ENCODE assay signal across 16 cellular contexts in the genomic region with DNA sequence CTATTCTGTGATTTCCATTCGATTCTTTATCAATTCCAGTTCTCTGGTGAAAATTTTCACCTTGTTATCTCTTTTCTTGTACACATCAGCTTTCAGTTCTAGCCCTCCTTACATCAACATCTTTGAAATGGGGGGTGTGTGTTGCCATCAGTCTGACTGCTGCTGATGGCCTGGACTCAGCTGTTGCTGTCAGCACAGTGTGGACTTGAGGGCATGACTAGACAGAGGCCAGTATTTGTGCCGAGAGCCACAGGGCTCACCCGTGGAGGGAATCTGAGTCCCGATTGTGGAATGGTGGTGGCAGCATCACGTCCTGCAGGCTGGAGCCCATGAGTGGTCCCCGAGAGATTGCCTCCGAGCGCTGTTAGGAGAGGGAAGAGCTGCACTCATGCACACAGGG.
DNase-seq lines count a peak whose midpoint lies in the region; ATAC-seq and TF ChIP-seq lines count a peak whose summit lies in the region.
"Had no signal": no experiment of that assay in that cellular context is flagged by ENCODE, and none has a peak within 500 bp of the region (broad histone marks: within the 10 kb centered on the region; RNA-seq: fewer than 3 reads in every experiment).

No MANE protein-coding gene starts in this region.

- no peaks in the 10 kb centered on the region for H3K27me3 Mint-ChIP-seq in activated CD4-positive, alpha-beta T cell treated with anti-CD3 and anti-CD28 coated beads, Interleukin-2, amount 10 ng/mL, durations not matched to agents 7 days and 5 days
- H3K27me3 Mint-ChIP-seq in CD4-positive, alpha-beta T cell: no peaks in the 10 kb centered on the region
- H3K27me3 Mint-ChIP-seq: CD4-positive, CD25-positive, alpha-beta regulatory T cell had no signal

- intact Hi-C loops in CD4-positive, alpha-beta T cell (cut with DNase I, micrococcal nuclease): no loop called here
- intact Hi-C loops in dorsolateral prefrontal cortex (cut with DNase I): no loop called here
- intact Hi-C loops in cardiac septum (cut with DNase I): no loop called here

- H3K9me3 Mint-ChIP-seq in activated CD4-positive, alpha-beta T cell treated with anti-CD3 and anti-CD28 coated beads, Interleukin-2, amount 10 ng/mL, durations not matched to agents 7 days and 5 days: peaks cover 28% of the 10 kb centered on the region
- no peaks in the 10 kb centered on the region for H3K9me3 Mint-ChIP-seq in CD4-positive, alpha-beta T cell
- H3K9me3 Mint-ChIP-seq: GM23338 had no signal

- no peaks in the 10 kb centered on the region for H3K27me3 ChIP-seq in CD4-positive, alpha-beta T cell (ENCODE audit: control insufficient read depth, insufficient read depth, low read length)
- no peaks in the 10 kb centered on the region for H3K27me3 ChIP-seq in dorsolateral prefrontal cortex
- H3K27me3 ChIP-seq in MG63: no peaks in the 10 kb centered on the region
- H3K27me3 ChIP-seq: BLaER1 treated with 17β-estradiol and CSF1 and Interleukin-3, amounts not matched to agents 10 nM and 100 nM had no signal

- POLR2A ChIA-PET in activated CD4-positive, alpha-beta T cell treated with anti-CD3 and anti-CD28 coated beads, Interleukin-2, amount 10 ng/mL, durations not matched to agents 7 days and 5 days (lab: Charles Lee): no interaction called here
- POLR2A ChIA-PET in CD4-positive, alpha-beta T cell (lab: Charles Lee): no interaction called here

- H3K9me3 ChIP-seq in CD4-positive, alpha-beta T cell (ENCODE audit: control insufficient read depth, low read length): peaks cover 4% of the 10 kb centered on the region
- H3K9me3 ChIP-seq in KOPT-K1 (ENCODE audit: insufficient read depth, low read length, poor library complexity, severe bottlenecking) (peaks cover 15% of the 10 kb centered on the region), MG63 (peaks cover 31% of the 10 kb centered on the region)

- H3K27ac Mint-ChIP-seq in activated CD4-positive, alpha-beta T cell treated with anti-CD3 and anti-CD28 coated beads, Interleukin-2, amount 10 ng/mL, durations not matched to agents 7 days and 5 days: peak overlapping the region; percentile 1
- peak overlapping the region; percentile 11 for H3K27ac Mint-ChIP-seq in CD4-positive, alpha-beta T cell
- H3K27ac Mint-ChIP-seq: GM23338 had no signal

- H3K36me3 ChIP-seq in KOPT-K1 (ENCODE audit: insufficient read depth, low read length): no peaks in the 10 kb centered on the region
- H3K36me3 ChIP-seq in MG63: no peaks in the 10 kb centered on the region; the same call in 1 of the 2 replicates

- no peak overlapping the region for H3K4me3 Mint-ChIP-seq in activated CD4-positive, alpha-beta T cell treated with anti-CD3 and anti-CD28 coated beads, Interleukin-2, amount 10 ng/mL, durations not matched to agents 7 days and 5 days
- H3K4me3 Mint-ChIP-seq in CD4-positive, alpha-beta T cell: no peak overlapping the region
- H3K4me3 Mint-ChIP-seq: CD4-positive, CD25-positive, alpha-beta regulatory T cell; GM23338 had no signal

- no peak for DNase-seq in activated CD4-positive, alpha-beta T cell treated with anti-CD3 and anti-CD28 coated beads, Interleukin-2, amount 10 ng/mL, durations not matched to agents 7 days and 5 days
- no peak for DNase-seq in activated CD4-positive, alpha-beta T cell treated with anti-CD3 and anti-CD28 coated beads for 4 hours
- DNase-seq in CD4-positive, alpha-beta T cell: no peak
- DNase-seq in myocyte (ENCODE audit: low read depth) (peak; percentile 52), dorsolateral prefrontal cortex (no peak), MG63 (no peak), cardiac septum (ENCODE audit: low spot score) (no peak)
- DNase-seq: ACHN; Calu3; CD4-positive, CD25-positive, alpha-beta regulatory T cell; DMS 273 treated with DMSO at 0.1 percent for 48 hours; EL; H7 had no signal

- peaks cover 59% of the 10 kb centered on the region for H3K36me3 Mint-ChIP-seq in activated CD4-positive, alpha-beta T cell treated with anti-CD3 and anti-CD28 coated beads, Interleukin-2, amount 10 ng/mL, durations not matched to agents 7 days and 5 days (ENCODE audit: low read depth)
- H3K36me3 Mint-ChIP-seq in CD4-positive, alpha-beta T cell (ENCODE audit: low read depth): peaks cover 19% of the 10 kb centered on the region

- TF ChIP-seq CTCF in CD4-positive, alpha-beta T cell (IDR thresholded peaks at IDR 0.05): no peak
- TF ChIP-seq CTCF in dorsolateral prefrontal cortex (IDR thresholded peaks at IDR 0.05 in 54 of 56, conservative IDR thresholded peaks at IDR 0.05 in 2 of 56; ENCODE audit: low read depth in 1 of 56, partially characterized antibody in 56 of 56): no peak

- CTCF ChIA-PET in activated CD4-positive, alpha-beta T cell treated with anti-CD3 and anti-CD28 coated beads, Interleukin-2, amount 10 ng/mL, durations not matched to agents 7 days and 5 days (lab: Charles Lee): no interaction called here
- CTCF ChIA-PET in CD4-positive, alpha-beta T cell (lab: Charles Lee): no interaction called here

- H3K4me3 ChIP-seq in dorsolateral prefrontal cortex (no peak overlapping the region), MG63 (no peak overlapping the region)
- H3K4me3 ChIP-seq: BLaER1 treated with 17β-estradiol and CSF1 and Interleukin-3, amounts not matched to agents 10 nM and 100 nM; GM23338 had no signal

- no peak overlapping the region for H3K27ac ChIP-seq in CD4-positive, alpha-beta T cell (ENCODE audit: low read depth, low read length)
- H3K27ac ChIP-seq in KOPT-K1 (ENCODE audit: low read depth, low read length, poor library complexity, severe bottlenecking): peak overlapping the region; percentile 35
- no peak overlapping the region for H3K27ac ChIP-seq in dorsolateral prefrontal cortex
- H3K27ac ChIP-seq: BLaER1 treated with 17β-estradiol and CSF1 and Interleukin-3, amounts not matched to agents 10 nM and 100 nM had no signal

- no peak for ATAC-seq in CD4-positive, alpha-beta T cell (ENCODE audit: poor library complexity)
- ATAC-seq: GM23338 had no signal

- peaks cover 33% of the 10 kb centered on the region for H3K4me1 Mint-ChIP-seq in activated CD4-positive, alpha-beta T cell treated with anti-CD3 and anti-CD28 coated beads, Interleukin-2, amount 10 ng/mL, durations not matched to agents 7 days and 5 days
- H3K4me1 Mint-ChIP-seq in CD4-positive, alpha-beta T cell (ENCODE audit: low read depth): peaks cover 49% of the 10 kb centered on the region
